ENCODE assay signal across 24 cellular contexts in the genomic region with DNA sequence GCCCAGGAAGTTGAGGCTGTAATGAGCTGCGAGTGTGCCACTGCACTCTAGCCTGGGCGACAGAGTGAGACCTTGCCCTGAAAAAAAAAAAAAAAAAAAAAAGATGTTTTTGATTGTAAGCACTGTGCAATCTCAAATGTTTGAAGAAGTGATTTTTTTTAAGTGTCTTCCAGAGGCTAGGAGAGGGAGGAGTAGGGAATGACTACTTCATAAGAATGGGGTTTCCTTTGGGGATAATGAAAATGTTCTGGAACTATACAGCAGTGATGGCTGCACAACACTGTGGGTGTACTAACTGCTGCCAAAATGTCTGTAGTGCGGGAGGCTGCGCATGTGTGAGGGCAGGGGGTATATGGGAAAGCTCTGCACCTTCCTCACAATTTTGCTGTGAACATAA.
DNase-seq lines count a peak whose midpoint lies in the region; ATAC-seq and TF ChIP-seq lines count a peak whose summit lies in the region.
"Had no signal": no experiment of that assay in that cellular context is flagged by ENCODE, and none has a peak within 500 bp of the region (broad histone marks: within the 10 kb centered on the region; RNA-seq: fewer than 3 reads in every experiment).

No MANE protein-coding gene starts in this region.

- TF ChIP-seq POLR2A in GM18505 (IDR thresholded peaks at IDR 0.05; ENCODE audit: borderline replicate concordance, extremely low read depth, insufficient read depth, insufficient read length) = no peak

- CTCF ChIA-PET in activated naive CD4-positive, alpha-beta T cell treated with anti-CD3 and anti-CD28 coated beads, Interleukin-2, amount 10 ng/mL, durations not matched to agents 7 days and 5 days (lab: Charles Lee) = no interaction called here

- H3K27me3 ChIP-seq in endodermal cell (ENCODE audit: control insufficient read depth, insufficient read depth, low read length, poor library complexity, severe bottlenecking) = no peaks in the 10 kb centered on the region

- TF ChIP-seq CTCF in endodermal cell (conservative IDR thresholded peaks at IDR 0.05) (no peak), nephron (IDR thresholded peaks at IDR 0.05; ENCODE audit: unreplicated experiment in 3 of 3) (no peak), chondrocyte (IDR thresholded peaks at IDR 0.05) (no peak)

- H3K36me3 ChIP-seq in endodermal cell (ENCODE audit: control insufficient read depth, insufficient read depth, low read length) = no peaks in the 10 kb centered on the region

- no peaks in the 10 kb centered on the region for H3K9me3 ChIP-seq in endodermal cell (ENCODE audit: control insufficient read depth, low read length)

- no peak overlapping the region for H3K4me3 ChIP-seq in endodermal cell (ENCODE audit: low read length)

- H3K36me3 Mint-ChIP-seq in activated naive CD4-positive, alpha-beta T cell treated with anti-CD3 and anti-CD28 coated beads, Interleukin-2, amount 10 ng/mL, durations not matched to agents 7 days and 5 days = no peaks in the 10 kb centered on the region
- H3K36me3 Mint-ChIP-seq in endodermal cell (ENCODE audit: low read depth) (no peaks in the 10 kb centered on the region), nephron (ENCODE audit: low read depth) (no peaks in the 10 kb centered on the region), chondrocyte (ENCODE audit: low read depth) (no peaks in the 10 kb centered on the region)
- no peaks in the 10 kb centered on the region for H3K36me3 Mint-ChIP-seq in activated T-cell treated with anti-CD3 and anti-CD28 coated beads, Interleukin-2, amount 50 U/mL, for 72 hours (ENCODE audit: insufficient read depth in 2 of 2)
- H3K36me3 Mint-ChIP-seq: CD14-positive monocyte had no signal

- peaks cover 29% of the 10 kb centered on the region for H3K27me3 Mint-ChIP-seq in activated naive CD4-positive, alpha-beta T cell treated with anti-CD3 and anti-CD28 coated beads, Interleukin-2, amount 10 ng/mL, durations not matched to agents 7 days and 5 days
- H3K27me3 Mint-ChIP-seq in endodermal cell (ENCODE audit: insufficient read depth) = peaks cover 3% of the 10 kb centered on the region
- H3K27me3 Mint-ChIP-seq in nephron (ENCODE audit: low read depth) = no peaks in the 10 kb centered on the region
- peaks cover 6% of the 10 kb centered on the region for H3K27me3 Mint-ChIP-seq in activated T-cell treated with anti-CD3 and anti-CD28 coated beads, Interleukin-2, amount 50 U/mL, for 72 hours (ENCODE audit: low read depth)
- H3K27me3 Mint-ChIP-seq in chondrocyte (ENCODE audit: low read depth) = no peaks in the 10 kb centered on the region

- no peaks in the 10 kb centered on the region for H3K4me1 Mint-ChIP-seq in activated naive CD4-positive, alpha-beta T cell treated with anti-CD3 and anti-CD28 coated beads, Interleukin-2, amount 10 ng/mL, durations not matched to agents 7 days and 5 days
- H3K4me1 Mint-ChIP-seq in endodermal cell (no peaks in the 10 kb centered on the region), nephron (peaks cover 12% of the 10 kb centered on the region), chondrocyte (ENCODE audit: low read depth) (peaks cover 30% of the 10 kb centered on the region)
- no peaks in the 10 kb centered on the region for H3K4me1 Mint-ChIP-seq in activated T-cell treated with anti-CD3 and anti-CD28 coated beads, Interleukin-2, amount 50 U/mL, for 72 hours (ENCODE audit: low read depth)
- H3K4me1 Mint-ChIP-seq: B cell, CD14-positive monocyte had no signal

- ATAC-seq in activated T-cell treated with anti-CD3 and anti-CD28 coated beads, Interleukin-2, amount 50 U/mL, for 72 hours (replicated peaks in 1 of 2) = no peak
- ATAC-seq in HG02798 (IDR thresholded peaks at IDR 0.05; ENCODE audit: poor library complexity, unreplicated experiment) (no peak), GM18505 (IDR thresholded peaks at IDR 0.05; ENCODE audit: unreplicated experiment) (no peak)

- no peak overlapping the region for H3K4me3 Mint-ChIP-seq in activated naive CD4-positive, alpha-beta T cell treated with anti-CD3 and anti-CD28 coated beads, Interleukin-2, amount 10 ng/mL, durations not matched to agents 7 days and 5 days
- H3K4me3 Mint-ChIP-seq in endodermal cell (no peak overlapping the region), nephron (no peak overlapping the region), chondrocyte (ENCODE audit: unreplicated experiment) (no peak overlapping the region)
- no peak overlapping the region for H3K4me3 Mint-ChIP-seq in activated T-cell treated with anti-CD3 and anti-CD28 coated beads, Interleukin-2, amount 50 U/mL, for 72 hours
- H3K4me3 Mint-ChIP-seq: B cell, CD14-positive monocyte had no signal

- no peaks in the 10 kb centered on the region for H3K4me1 ChIP-seq in endodermal cell (ENCODE audit: control insufficient read depth, insufficient read depth, low read length)

- H3K27ac Mint-ChIP-seq in activated naive CD4-positive, alpha-beta T cell treated with anti-CD3 and anti-CD28 coated beads, Interleukin-2, amount 10 ng/mL, durations not matched to agents 7 days and 5 days = no peak overlapping the region
- no peak overlapping the region for H3K27ac Mint-ChIP-seq in endodermal cell
- H3K27ac Mint-ChIP-seq in nephron = peak overlapping the region in 2 of 3 experiments; percentile 40 to 50
- H3K27ac Mint-ChIP-seq in activated T-cell treated with anti-CD3 and anti-CD28 coated beads, Interleukin-2, amount 50 U/mL, for 72 hours = no peak overlapping the region
- H3K27ac Mint-ChIP-seq in chondrocyte (ENCODE audit: unreplicated experiment) = no peak overlapping the region
- H3K27ac Mint-ChIP-seq: B cell, CD14-positive monocyte had no signal

- peak; percentile 2 for DNase-seq in activated naive CD4-positive, alpha-beta T cell treated with anti-CD3 and anti-CD28 coated beads, Interleukin-2, amount 10 ng/mL, durations not matched to agents 7 days and 5 days
- DNase-seq in activated naive CD4-positive, alpha-beta T cell (lab: John Stamatoyannopoulos, UW) = no peak
- DNase-seq in endodermal cell (peak; percentile 12), chondrocyte (ENCODE audit: low spot score) (no peak)
- DNase-seq in activated T-cell treated with anti-CD3 and anti-CD28 coated beads, Interleukin-2, amount 50 U/mL, for 72 hours = no peak
- DNase-seq: 8988T; NCI-H1092 treated with DMSO at 0.1 percent for 48 hours; NCI-H1436 treated with DMSO at 0.1 percent for 48 hours; NCI-H2029; NCI-H2171; NCI-H345; NCI-H524; NCI-H774; NK-92 treated with Interleukin-12 subunit alpha and Interleukin-12 subunit beta, amount 100 ng/mL, for 24 hours; SHP77 treated with DMSO at 0.1 percent for 48 hours; SK-N-SH had no signal

- no peak overlapping the region for H3K27ac ChIP-seq in endodermal cell (ENCODE audit: low read depth, low read length)
- H3K27ac ChIP-seq: HL-60, KMS-11, RWPE1 had no signal

- WGBS in endodermal cell (ENCODE audit: insufficient coverage in 1 of 2, insufficient read length in 1 of 2), 2 experiments = 89 to 92% methylated on average over 3 of the region's 4 CpGs

- H3K9ac ChIP-seq in endodermal cell (ENCODE audit: extremely low read depth, low read length, poor library complexity, severe bottlenecking) = no peak overlapping the region
- H3K9ac ChIP-seq: KMS-11, SK-N-SH had no signal

- no peaks in the 10 kb centered on the region for H3K9me3 Mint-ChIP-seq in activated naive CD4-positive, alpha-beta T cell treated with anti-CD3 and anti-CD28 coated beads, Interleukin-2, amount 10 ng/mL, durations not matched to agents 7 days and 5 days
- H3K9me3 Mint-ChIP-seq in endodermal cell = no peaks in the 10 kb centered on the region
- H3K9me3 Mint-ChIP-seq in nephron = peaks cover 5% of the 10 kb centered on the region
- H3K9me3 Mint-ChIP-seq in activated T-cell treated with anti-CD3 and anti-CD28 coated beads, Interleukin-2, amount 50 U/mL, for 72 hours = peaks cover 0 to 2% of the 10 kb centered on the region in 2 donors
- H3K9me3 Mint-ChIP-seq in chondrocyte (ENCODE audit: low read depth) = no peaks in the 10 kb centered on the region

Comparison
In these comparisons a context has a peak if more than half of its experiments do, and no peak if none do; other contexts are left out.
1. DNase-seq: peak in activated naive CD4-positive, alpha-beta T cell treated with anti-CD3 and anti-CD28 coated beads, Interleukin-2, amount 10 ng/mL, durations not matched to agents 7 days and 5 days (single experiment) and endodermal cell (single experiment); none in activated naive CD4-positive, alpha-beta T cell (0 of 4), activated T-cell treated with anti-CD3 and anti-CD28 coated beads, Interleukin-2, amount 50 U/mL, for 72 hours (0 of 2) and chondrocyte (single experiment).
2. H3K27ac Mint-ChIP-seq: peak in nephron (2 of 3); none in activated naive CD4-positive, alpha-beta T cell treated with anti-CD3 and anti-CD28 coated beads, Interleukin-2, amount 10 ng/mL, durations not matched to agents 7 days and 5 days (single experiment), endodermal cell (single experiment), activated T-cell treated with anti-CD3 and anti-CD28 coated beads, Interleukin-2, amount 50 U/mL, for 72 hours (single experiment) and chondrocyte (single experiment).